In the genomic region with DNA sequence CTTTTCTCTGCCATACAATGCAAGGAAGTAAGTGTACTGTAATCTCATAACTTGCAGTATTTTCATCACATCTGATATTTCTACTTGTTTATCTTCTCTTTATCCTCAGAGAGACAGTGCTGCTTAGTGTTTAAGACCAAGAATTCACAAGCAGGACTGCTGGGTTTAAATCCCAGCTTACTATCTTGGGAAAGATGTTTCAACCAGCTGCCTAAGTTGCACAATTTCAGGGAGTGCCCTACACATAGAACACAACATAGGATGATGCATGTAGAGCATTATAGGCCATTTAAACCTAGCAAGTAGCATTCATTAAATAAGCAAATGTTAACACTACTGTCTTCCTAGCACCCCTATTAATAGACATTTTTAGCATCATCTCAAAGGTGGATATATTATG, we compare ENCODE assay signal across 1 cellular context.
TF ChIP-seq lines count a peak whose summit lies in the region.

No MANE protein-coding gene starts in this region.

TF ChIP-seq in SK-N-SH treated with all-trans-retinoic acid at 6 μM for 48 hours, 23 proteins besides CTCF, POLR2A, EP300 and RAD21 (continued from another document):
- TF ChIP-seq, protein P1, sequence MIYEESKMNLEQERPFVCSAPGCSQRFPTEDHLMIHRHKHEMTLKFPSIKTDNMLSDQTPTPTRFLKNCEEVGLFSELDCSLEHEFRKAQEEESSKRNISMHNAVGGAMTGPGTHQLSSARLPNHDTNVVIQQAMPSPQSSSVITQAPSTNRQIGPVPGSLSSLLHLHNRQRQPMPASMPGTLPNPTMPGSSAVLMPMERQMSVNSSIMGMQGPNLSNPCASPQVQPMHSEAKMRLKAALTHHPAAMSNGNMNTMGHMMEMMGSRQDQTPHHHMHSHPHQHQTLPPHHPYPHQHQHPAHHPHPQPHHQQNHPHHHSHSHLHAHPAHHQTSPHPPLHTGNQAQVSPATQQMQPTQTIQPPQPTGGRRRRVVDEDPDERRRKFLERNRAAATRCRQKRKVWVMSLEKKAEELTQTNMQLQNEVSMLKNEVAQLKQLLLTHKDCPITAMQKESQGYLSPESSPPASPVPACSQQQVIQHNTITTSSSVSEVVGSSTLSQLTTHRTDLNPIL (CRISPR knock-in tag; IDR thresholded peaks at IDR 0.05; ENCODE audit: low read depth) = no peak
- TF ChIP-seq ZC3H10 (CRISPR knock-in tag; IDR thresholded peaks at IDR 0.05) = no peak
TF ChIP-seq in SK-N-SH treated with all-trans-retinoic acid at 6 μM for 48 hours: peak in this region for 0.
